In genomic region chr19:1206733-1207301, GRCh38 we compare ENCODE assay signal across 6 cellular contexts. TPM values are rescaled to one million over a fixed set of nuclear protein-coding genes. Genes with fewer than 3 reads are reported as not detected.
DNase-seq lines count a peak whose midpoint lies in the region; ATAC-seq and TF ChIP-seq lines count a peak whose summit lies in the region.

No MANE protein-coding gene starts in this region.

- H3K27me3 ChIP-seq in GM23338 (ENCODE audit: insufficient read depth) (no peaks in the 10 kb centered on the region), layer of hippocampus (ENCODE audit: control insufficient read depth, insufficient read depth, low read length) (no peaks in the 10 kb centered on the region), aorta (ENCODE audit: control insufficient read depth in 1 of 2, insufficient read depth in 2 of 2, low read length in 1 of 2) (no peaks in the 10 kb centered on the region)

- no peak for DNase-seq in GM23338 (ENCODE audit: low spot score)
- DNase-seq in activated T-cell treated with anti-CD3 and anti-CD28 coated beads, Interleukin-2, amount 50 U/mL, for 24 hours, result no peak
- no peak for DNase-seq in aorta
- DNase-seq in HT-29 (ENCODE audit: low spot score), result no peak
- no peak for DNase-seq in NCI-H82 treated with DMSO at 0.1 percent for 48 hours (lab: John Stamatoyannopoulos, UW; ENCODE audit: unreplicated experiment)

- intact Hi-C loops in aorta (cut with DNase I), result no loop called here

- H3K36me3 Mint-ChIP-seq in GM23338 (ENCODE audit: low read depth), result peaks cover 22% of the 10 kb centered on the region
- peaks cover 42% of the 10 kb centered on the region for H3K36me3 Mint-ChIP-seq in activated T-cell treated with anti-CD3 and anti-CD28 coated beads, Interleukin-2, amount 50 U/mL, for 24 hours (ENCODE audit: low read depth)

- peaks cover 27% of the 10 kb centered on the region for H3F3A ChIP-seq in GM23338 (replicated peaks; ENCODE audit: low read depth)

- H3K27me3 Mint-ChIP-seq in GM23338 (ENCODE audit: insufficient read depth, low read depth, poor library complexity), result peaks cover 6% of the 10 kb centered on the region
- H3K27me3 Mint-ChIP-seq in activated T-cell treated with anti-CD3 and anti-CD28 coated beads, Interleukin-2, amount 50 U/mL, for 24 hours, result no peaks in the 10 kb centered on the region

- peak overlapping the region; percentile 94 for H3K4me3 Mint-ChIP-seq in GM23338
- H3K4me3 Mint-ChIP-seq in activated T-cell treated with anti-CD3 and anti-CD28 coated beads, Interleukin-2, amount 50 U/mL, for 24 hours, result peak overlapping the region; percentile 94

- H3K79me2 ChIP-seq in GM23338 (replicated peaks; ENCODE audit: insufficient read depth), result peaks cover 57% of the 10 kb centered on the region

- H3K27ac ChIP-seq in GM23338 (ENCODE audit: low read depth), result no peak overlapping the region
- peak overlapping the region; percentile 72 for H3K27ac ChIP-seq in layer of hippocampus (ENCODE audit: low read depth, low read length)
- peak overlapping the region; percentile 32 to 45 for H3K27ac ChIP-seq in aorta (ENCODE audit: low read depth in 1 of 2, low read length in 2 of 2)

- H3K4me2 ChIP-seq in GM23338, result peak overlapping the region; percentile 98

- peak overlapping the region; percentile 70; the same call in 1 of the 2 replicates for H3K27ac Mint-ChIP-seq in GM23338
- peak overlapping the region; percentile 91 for H3K27ac Mint-ChIP-seq in activated T-cell treated with anti-CD3 and anti-CD28 coated beads, Interleukin-2, amount 50 U/mL, for 24 hours

- no peak overlapping the region for H2AFZ ChIP-seq in GM23338

- peak overlapping the region; percentile 91 for H3K4me3 ChIP-seq in GM23338
- peak overlapping the region; percentile 91 to 96 for H3K4me3 ChIP-seq in aorta (ENCODE audit: low read length in 2 of 2)

- TF ChIP-seq CTCF in GM23338 (conservative IDR thresholded peaks at IDR 0.05; ENCODE audit: low read depth in 2 of 2), result no peak

- H3K9me3 Mint-ChIP-seq in GM23338, result no peaks in the 10 kb centered on the region
- no peaks in the 10 kb centered on the region for H3K9me3 Mint-ChIP-seq in activated T-cell treated with anti-CD3 and anti-CD28 coated beads, Interleukin-2, amount 50 U/mL, for 24 hours

- H3K4me1 ChIP-seq in GM23338 (ENCODE audit: insufficient read depth) (peaks cover 14% of the 10 kb centered on the region; the same call in 1 of the 2 replicates), aorta (ENCODE audit: control insufficient read depth in 1 of 2, insufficient read depth in 2 of 2, low read length in 2 of 2) (no peaks in the 10 kb centered on the region)

- no peaks in the 10 kb centered on the region for H3K9me3 ChIP-seq in aorta (ENCODE audit: control insufficient read depth, low read length)

- WGBS in aorta, 2 donors, result 0 to 1% methylated on average over 32 of the region's 32 CpGs

- H3K36me3 ChIP-seq in GM23338 (ENCODE audit: insufficient read depth) (no peaks in the 10 kb centered on the region; the same call in 1 of the 2 replicates), aorta (ENCODE audit: control insufficient read depth in 1 of 2, insufficient read depth in 2 of 2, low read length in 1 of 2) (no peaks in the 10 kb centered on the region)

- peaks cover 18% of the 10 kb centered on the region for H3K4me1 Mint-ChIP-seq in GM23338
- peaks cover 41% of the 10 kb centered on the region for H3K4me1 Mint-ChIP-seq in activated T-cell treated with anti-CD3 and anti-CD28 coated beads, Interleukin-2, amount 50 U/mL, for 24 hours (ENCODE audit: low read depth)

- peaks cover 36% of the 10 kb centered on the region for H4K20me1 ChIP-seq in GM23338 (replicated peaks; ENCODE audit: insufficient read depth)

- no peaks in the 10 kb centered on the region for H3K9me2 ChIP-seq in GM23338 (ENCODE audit: insufficient read depth)

- no peak for ATAC-seq in GM23338
- ATAC-seq in aorta (ENCODE audit: low FRiP score), result no peak

TF ChIP-seq in GM23338, 12 proteins besides CTCF, POLR2A, EP300 and RAD21 (continues in another document):
- no peak for TF ChIP-seq ZNF462 (CRISPR knock-in tag; IDR thresholded peaks at IDR 0.05)
- TF ChIP-seq STAT1 (IDR thresholded peaks at IDR 0.05; ENCODE audit: unreplicated experiment), result no peak
- no peak for TF ChIP-seq ZNF114 (CRISPR knock-in tag; IDR thresholded peaks at IDR 0.05)
- TF ChIP-seq EZH2phosphoT487 (IDR thresholded peaks at IDR 0.05; ENCODE audit: unreplicated experiment), result no peak

RNA-seq across cellular contexts. Expression of gene STK11, which starts 1.2 kb away (rescaled TPM):
- total RNA-seq in GM23338 (2014; rRNA removed; shearing (Covaris generic)), result 84.4 and 96.5 TPM in 2 replicates
- polyA plus RNA-seq in GM23338 (2016; fragmentation: Nextera tagmentation; extraction: Ambion mirVana), result 19.4 and 23.7 TPM in 2 replicates
- total RNA-seq in aorta, result 10 to 100 TPM; 39.4 to 59.5 TPM
- polyA plus RNA-seq in aorta, result 10 to 100 TPM; 30.1 to 58.9 TPM
- 101 and 114 TPM in 2 replicates for total RNA-seq in HT-29 (2014; rRNA removed; shearing (Covaris generic))

RNA-seq across cellular contexts. Expression of gene CBARP, which starts 31.0 kb away (rescaled TPM):
- 10.8 and 14.1 TPM in 2 replicates for total RNA-seq in GM23338 (2014; rRNA removed; shearing (Covaris generic))
- polyA plus RNA-seq in GM23338 (2016; fragmentation: Nextera tagmentation; extraction: Ambion mirVana) (2.0 TPM in 2 replicates), aorta (1 to 10 TPM in 1 of 2 donors, under 1 TPM in 1; 0.88 to 1.1 TPM)
- 1 to 10 TPM; 3.0 to 3.7 TPM for total RNA-seq in aorta
- total RNA-seq in HT-29 (2014; rRNA removed; shearing (Covaris generic)), result 2.4 and 3.9 TPM in 2 replicates

RNA-seq across cellular contexts. Expression of gene SBNO2, which starts 32.7 kb away (rescaled TPM):
- total RNA-seq in GM23338 (2014; rRNA removed; shearing (Covaris generic)), result 28.0 and 35.4 TPM in 2 replicates
- polyA plus RNA-seq in GM23338 (2016; fragmentation: Nextera tagmentation; extraction: Ambion mirVana) (6.3 and 6.9 TPM in 2 replicates), aorta (10 to 100 TPM; 11.0 to 53.3 TPM)
- 100 to 1,000 TPM in 1 of 2 donors, 10 to 100 TPM in 1; 97.2 to 165 TPM for total RNA-seq in aorta
- 49.6 and 50.5 TPM in 2 replicates for total RNA-seq in HT-29 (2014; rRNA removed; shearing (Covaris generic))

RNA-seq across cellular contexts. Expression of gene ATP5F1D, which starts 34.7 kb away (rescaled TPM):
- total RNA-seq in GM23338 (2014; rRNA removed; shearing (Covaris generic)), result 78.7 and 139 TPM in 2 replicates
- polyA plus RNA-seq in GM23338 (2016; fragmentation: Nextera tagmentation; extraction: Ambion mirVana) (396 and 420 TPM in 2 replicates), aorta (100 to 1,000 TPM; 131 to 164 TPM)
- 100 to 1,000 TPM in 1 of 2 donors, 10 to 100 TPM in 1; 92.8 to 102 TPM for total RNA-seq in aorta
- total RNA-seq in HT-29 (2014; rRNA removed; shearing (Covaris generic)), result 142 and 159 TPM in 2 replicates

RNA-seq across cellular contexts. Expression of gene MIDN, which starts 41.6 kb away (rescaled TPM):
- 84.5 and 113 TPM in 2 replicates for total RNA-seq in GM23338 (2014; rRNA removed; shearing (Covaris generic))
- polyA plus RNA-seq in GM23338 (2016; fragmentation: Nextera tagmentation; extraction: Ambion mirVana) (28.6 and 33.3 TPM in 2 replicates), aorta (10 to 100 TPM; 11.8 to 27.4 TPM)
- 100 to 1,000 TPM; 112 to 121 TPM for total RNA-seq in aorta
- 32.5 and 38.6 TPM in 2 replicates for total RNA-seq in HT-29 (2014; rRNA removed; shearing (Covaris generic))
